ENCODE assay signal across 1 cellular context in genomic region chr1:205287723-205288122, GRCh38.
TF ChIP-seq lines count a peak whose summit lies in the region.

No MANE protein-coding gene starts in this region.

TF ChIP-seq in K562, 482 proteins besides CTCF, POLR2A, EP300 and RAD21:
- TF ChIP-seq SRF (CRISPR knock-in tag; IDR thresholded peaks at IDR 0.05) (no peak), PHF8 (IDR thresholded peaks at IDR 0.05; ENCODE audit: borderline replicate concordance, low read length) (0 out of 2 replicates have a peak, but pooled peaks have one; percentile 9), TRIM24 (IDR thresholded peaks at IDR 0.05) (no peak)
